In the genomic region with DNA sequence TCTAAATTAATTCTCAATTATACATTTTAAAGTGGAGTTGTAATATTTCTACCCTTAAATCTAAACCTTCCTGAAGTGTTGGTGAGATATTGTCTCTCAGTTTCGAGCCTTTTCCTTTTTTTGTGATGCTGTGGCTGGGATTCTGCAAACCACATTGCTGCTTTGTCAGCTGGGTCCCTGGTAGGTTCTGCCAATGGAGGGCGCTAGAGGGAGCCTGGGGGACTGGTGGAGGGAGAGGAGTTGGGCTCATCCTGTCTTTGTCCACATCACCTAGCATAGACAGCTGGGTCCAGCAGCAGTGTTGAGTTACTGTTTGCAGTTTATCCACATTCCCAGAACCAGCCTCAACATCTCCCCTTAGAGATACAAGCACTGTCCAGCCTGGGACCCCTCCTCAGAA, we compare ENCODE assay signal across 12 cellular contexts. TPM values are rescaled to one million over a fixed set of nuclear protein-coding genes. Genes with fewer than 3 reads are reported as not detected.
DNase-seq lines count a peak whose midpoint lies in the region; ATAC-seq, FAIRE-seq and TF ChIP-seq lines count a peak whose summit lies in the region.
"Had no signal": no experiment of that assay in that cellular context is flagged by ENCODE, and none has a peak within 500 bp of the region (broad histone marks: within the 10 kb centered on the region; RNA-seq: fewer than 3 reads in every experiment).

No MANE protein-coding gene starts in this region.

- H4K20me1 ChIP-seq in Karpas-422 (ENCODE audit: insufficient read depth, low read depth, low read length) (no peaks in the 10 kb centered on the region), GM12878 (ENCODE audit: control insufficient read depth, insufficient read depth) (no peaks in the 10 kb centered on the region)

- H3K4me1 ChIP-seq in Karpas-422 (ENCODE audit: low read length): no peaks in the 10 kb centered on the region
- H3K4me1 ChIP-seq in GM12878 (ENCODE audit: control insufficient read depth, insufficient read depth, low read length): no peaks in the 10 kb centered on the region
- H3K4me1 ChIP-seq: adrenal gland had no signal

- H3K4me2 ChIP-seq in Karpas-422 (ENCODE audit: low read depth, low read length, poor library complexity, severe bottlenecking) (no peak overlapping the region), GM12878 (ENCODE audit: control insufficient read depth, insufficient read depth) (no peak overlapping the region)

- H3K4me1 Mint-ChIP-seq in activated CD4-positive, alpha-beta T cell treated with anti-CD3 and anti-CD28 coated beads, Interleukin-2, amount 10 ng/mL, durations not matched to agents 7 days and 5 days: no peaks in the 10 kb centered on the region
- peaks cover 3% of the 10 kb centered on the region for H3K4me1 Mint-ChIP-seq in nephron progenitor cell
- no peaks in the 10 kb centered on the region for H3K4me1 Mint-ChIP-seq in CD4-positive, alpha-beta T cell (ENCODE audit: low read depth)

- H3K27me3 Mint-ChIP-seq in activated CD4-positive, alpha-beta T cell treated with anti-CD3 and anti-CD28 coated beads, Interleukin-2, amount 10 ng/mL, durations not matched to agents 7 days and 5 days: no peaks in the 10 kb centered on the region
- peaks cover 3% of the 10 kb centered on the region for H3K27me3 Mint-ChIP-seq in nephron progenitor cell (ENCODE audit: low read depth, poor library complexity)
- no peaks in the 10 kb centered on the region for H3K27me3 Mint-ChIP-seq in CD4-positive, alpha-beta T cell

- H3K27ac ChIP-seq in Karpas-422 (ENCODE audit: low read length) (no peak overlapping the region), GM12878 (ENCODE audit: control insufficient read depth, insufficient read depth) (no peak overlapping the region)
- no peak overlapping the region for H3K27ac ChIP-seq in CD4-positive, alpha-beta T cell (ENCODE audit: low read depth, low read length)
- H3K27ac ChIP-seq: adrenal gland had no signal

- no peak overlapping the region for H3K4me3 Mint-ChIP-seq in activated CD4-positive, alpha-beta T cell treated with anti-CD3 and anti-CD28 coated beads, Interleukin-2, amount 10 ng/mL, durations not matched to agents 7 days and 5 days
- H3K4me3 Mint-ChIP-seq in nephron progenitor cell: no peak overlapping the region
- no peak overlapping the region for H3K4me3 Mint-ChIP-seq in CD4-positive, alpha-beta T cell

- H3K27me3 ChIP-seq in Karpas-422 (ENCODE audit: low read length): no peaks in the 10 kb centered on the region
- peaks cover 0 to 4% of the 10 kb centered on the region in 2 experiments; a peak in 1 of 4 replicates for H3K27me3 ChIP-seq in GM12878 (replicated peaks in 1 of 2; ENCODE audit: control insufficient read depth in 2 of 2, insufficient read depth in 2 of 2, low read length in 1 of 2)
- no peaks in the 10 kb centered on the region for H3K27me3 ChIP-seq in CD4-positive, alpha-beta T cell (ENCODE audit: control insufficient read depth, insufficient read depth, low read length)
- H3K27me3 ChIP-seq: adrenal gland, MG63 had no signal

- no peak for TF ChIP-seq POLR2A in GM12878 (IDR thresholded peaks at IDR 0.05; ENCODE audit: low read depth, low read length)

- H3K9me2 ChIP-seq in Karpas-422 (replicated peaks; ENCODE audit: insufficient read depth, low read length): no peaks in the 10 kb centered on the region

- no peaks in the 10 kb centered on the region for H3K36me3 ChIP-seq in Karpas-422 (ENCODE audit: insufficient read depth, low read length)
- no peaks in the 10 kb centered on the region for H3K36me3 ChIP-seq in GM12878 (ENCODE audit: control insufficient read depth in 2 of 2, insufficient read depth in 2 of 2, low read length in 1 of 2)
- H3K36me3 ChIP-seq: adrenal gland, MG63, thoracic aorta had no signal

- RAD21 ChIA-PET in GM12878 (lab: Charles Lee; ENCODE audit: unreplicated experiment): interaction anchor here (1.2 kb wide), 2 partner anchors 9 to 10 kb away, joined by 3 to 5 read pairs; no protein-coding TSS in a partner anchor

- peak; percentile 50 for DNase-seq in activated CD4-positive, alpha-beta T cell treated with anti-CD3 and anti-CD28 coated beads for 48 hours
- DNase-seq in activated CD4-positive, alpha-beta T cell treated with anti-CD3 and anti-CD28 coated beads, Interleukin-2, amount 10 ng/mL, durations not matched to agents 7 days and 5 days: no peak
- DNase-seq in Karpas-422 (peak; percentile 73), GM12878 (ENCODE audit: low read depth, low spot score) (no peak), nephron progenitor cell (peak; percentile 26)
- DNase-seq in CD4-positive, alpha-beta T cell: no peak
- DNase-seq: adrenal gland, MG63, small intestine had no signal

- in situ Hi-C loops in GM12878 (cut with MboI): no loop called here

- BruUV-seq in GM12878 (replicated peaks; lab: Mats Ljungman, UMichigan): no TSS peak

- SMC1A ChIA-PET in GM12878 (lab: Charles Lee; ENCODE audit: uncharacterized antibody, unreplicated experiment): interaction anchor here (0.8 to 4.1 kb wide), 3 partner anchors 8 to 106 kb away, joined by 3 to 29 read pairs (median 3); no protein-coding TSS in a partner anchor

- CTCF ChIA-PET in activated CD4-positive, alpha-beta T cell treated with anti-CD3 and anti-CD28 coated beads, Interleukin-2, amount 10 ng/mL, durations not matched to agents 7 days and 5 days (lab: Charles Lee): interaction anchor here (1.9 to 2.2 kb wide), 2 partner anchors 24 to 176 kb away, joined by 7 read pairs; no protein-coding TSS in a partner anchor
- CTCF ChIA-PET in GM12878 (lab: Yijun Ruan, JAX): interaction anchor here (0.7 to 4.8 kb wide), 3 partner anchors 10 to 177 kb away, joined by 3 to 30 read pairs (median 3); no protein-coding TSS in a partner anchor
- CTCF ChIA-PET in CD4-positive, alpha-beta T cell (lab: Charles Lee): interaction anchor here (1.1 kb wide), 1 partner anchor 115 kb away, joined by 3 read pairs; no protein-coding TSS in a partner anchor

- TF ChIP-seq CTCF in GM12878 (IDR thresholded peaks at IDR 0.05 in 2 of 3, conservative IDR thresholded peaks at IDR 0.05 in 1 of 3; ENCODE audit: control insufficient read depth in 2 of 3, extremely low read depth in 1 of 3, insufficient read depth in 1 of 3, low read depth in 3 of 3, low read length in 3 of 3): peak in 2 of 3 experiments; percentile 14 to 37; a peak in 2 of 6 replicates
- TF ChIP-seq CTCF in nephron progenitor cell (IDR thresholded peaks at IDR 0.05): peak; percentile 14
- no peak for TF ChIP-seq CTCF in CD4-positive, alpha-beta T cell (IDR thresholded peaks at IDR 0.05)

- no peak overlapping the region for H3K27ac Mint-ChIP-seq in activated CD4-positive, alpha-beta T cell treated with anti-CD3 and anti-CD28 coated beads, Interleukin-2, amount 10 ng/mL, durations not matched to agents 7 days and 5 days
- no peak overlapping the region for H3K27ac Mint-ChIP-seq in nephron progenitor cell
- H3K27ac Mint-ChIP-seq in CD4-positive, alpha-beta T cell: no peak overlapping the region

- no peaks in the 10 kb centered on the region for H3K36me3 Mint-ChIP-seq in activated CD4-positive, alpha-beta T cell treated with anti-CD3 and anti-CD28 coated beads, Interleukin-2, amount 10 ng/mL, durations not matched to agents 7 days and 5 days (ENCODE audit: low read depth)
- peaks cover 18% of the 10 kb centered on the region for H3K36me3 Mint-ChIP-seq in nephron progenitor cell (ENCODE audit: low read depth)
- H3K36me3 Mint-ChIP-seq in CD4-positive, alpha-beta T cell (ENCODE audit: low read depth): no peaks in the 10 kb centered on the region

- TF ChIP-seq RAD21 in GM12878 (IDR thresholded peaks at IDR 0.05; ENCODE audit: insufficient read depth, low read depth, low read length): no peak

- no peaks in the 10 kb centered on the region for H3K79me2 ChIP-seq in Karpas-422 (ENCODE audit: low read length)
- no peaks in the 10 kb centered on the region for H3K79me2 ChIP-seq in GM12878 (ENCODE audit: control insufficient read depth, insufficient read depth, low read length)

- no peak overlapping the region for H3K4me3 ChIP-seq in Karpas-422 (ENCODE audit: low read length)
- no peak overlapping the region for H3K4me3 ChIP-seq in GM12878
- H3K4me3 ChIP-seq: adrenal gland, MG63, thoracic aorta had no signal

- no peak for TF ChIP-seq EP300 in GM12878 (IDR thresholded peaks at IDR 0.05; ENCODE audit: borderline replicate concordance in 1 of 2, control insufficient read depth in 1 of 2, low read depth in 2 of 2, low read length in 2 of 2)

- POLR2A ChIA-PET in activated CD4-positive, alpha-beta T cell treated with anti-CD3 and anti-CD28 coated beads, Interleukin-2, amount 10 ng/mL, durations not matched to agents 7 days and 5 days (lab: Charles Lee): interaction anchor here (0.7 kb wide), 1 partner anchor 177 kb away, joined by 3 read pairs; no protein-coding TSS in a partner anchor
- POLR2A ChIA-PET in GM12878 (lab: Charles Lee): no interaction called here
- POLR2A ChIA-PET in CD4-positive, alpha-beta T cell (lab: Charles Lee): no interaction called here

- intact Hi-C loops in GM12878 (cut with micrococcal nuclease; ENCODE audit: unreplicated experiment): no loop called here
- intact Hi-C loops in CD4-positive, alpha-beta T cell (cut with DNase I, micrococcal nuclease): no loop called here

- 6% methylated on average over 2 of the region's 2 CpGs for WGBS in GM12878 (ENCODE audit: insufficient coverage, insufficient replicate concordance, low lambda C conversion rate, missing lambda C conversion rate)

- H3K9me3 ChIP-seq in Karpas-422 (ENCODE audit: low read length): no peaks in the 10 kb centered on the region
- no peaks in the 10 kb centered on the region for H3K9me3 ChIP-seq in GM12878 (replicated peaks; ENCODE audit: control insufficient read depth, insufficient read depth, low read length)
- no peaks in the 10 kb centered on the region for H3K9me3 ChIP-seq in CD4-positive, alpha-beta T cell (ENCODE audit: control insufficient read depth, low read length)
- H3K9me3 ChIP-seq: adrenal gland, MG63, thoracic aorta had no signal

- H3K9ac ChIP-seq in Karpas-422 (ENCODE audit: low read length) (no peak overlapping the region), GM12878 (ENCODE audit: control insufficient read depth, insufficient read depth, low read length) (no peak overlapping the region)

- ATAC-seq in GM12878 (no peak), GM19463 (IDR thresholded peaks at IDR 0.05; ENCODE audit: unreplicated experiment) (no peak), GM19397 (IDR thresholded peaks at IDR 0.05; ENCODE audit: unreplicated experiment) (no peak)
- no peak for ATAC-seq in CD4-positive, alpha-beta T cell (ENCODE audit: poor library complexity)

- no peak for FAIRE-seq in GM12878 (lab: Jason Lieb, UNC)
- FAIRE-seq: small intestine had no signal

- H2AFZ ChIP-seq in Karpas-422 (ENCODE audit: low read length) (no peak overlapping the region), GM12878 (ENCODE audit: control insufficient read depth, low read depth, low read length) (no peak overlapping the region)

- no peaks in the 10 kb centered on the region for H3K9me3 Mint-ChIP-seq in activated CD4-positive, alpha-beta T cell treated with anti-CD3 and anti-CD28 coated beads, Interleukin-2, amount 10 ng/mL, durations not matched to agents 7 days and 5 days
- no peaks in the 10 kb centered on the region for H3K9me3 Mint-ChIP-seq in nephron progenitor cell
- H3K9me3 Mint-ChIP-seq in CD4-positive, alpha-beta T cell: no peaks in the 10 kb centered on the region

RNA-seq across cellular contexts. Expression of a gene that starts 41.0 kb away (rescaled TPM):
- total RNA-seq in activated CD4-positive, alpha-beta T cell treated with anti-CD3 and anti-CD28 coated beads, Interleukin-2, amount 10 ng/mL, durations not matched to agents 7 days and 5 days: 10 to 100 TPM; 13.5 to 15.0 TPM
- 8.7 and 13.2 TPM in 2 replicates for total RNA-seq in Karpas-422 (2014; rRNA removed; shearing (Covaris generic); ENCODE audit: low replicate concordance)
- 25.0 and 27.0 TPM in 2 replicates for total RNA-seq in GM12878 (2013; cell fraction: nucleolus; rRNA removed)
- total RNA-seq in GM12878 (2014; rRNA removed): 6.3 and 7.5 TPM in 2 replicates
- 4.8 and 6.9 TPM in 2 replicates for total RNA-seq in GM12878 (2014; rRNA removed; fragmentation: Illumina TruSeq; extraction: Trizol)
- total RNA-seq in GM12878 (2021): 6.7 and 7.1 TPM in 2 replicates
- polyA plus RNA-seq in GM12878 (2011; ENCODE audit: low read depth): 4.5 TPM
- polyA plus RNA-seq in GM12878 (2011; rRNA removed): 10.9 and 11.7 TPM in 2 replicates
- polyA plus RNA-seq in GM12878 (2011; cell fraction: cytosol; rRNA removed): 5.9 and 7.5 TPM in 2 replicates
- 8.3 and 12.0 TPM in 2 replicates for polyA plus RNA-seq in GM12878 (2011; cell fraction: nucleus; rRNA removed)
- polyA plus RNA-seq in GM12878 (2012): 4.3 and 4.5 TPM in 2 replicates
- 5.3 and 6.8 TPM in 2 replicates for polyA plus RNA-seq in GM12878 (2014; fragmentation: Illumina TruSeq; extraction: Trizol)
- polyA plus RNA-seq in GM12878 (2014; fragmentation: Nextera tagmentation; extraction: Ambion mirVana): 1 to 10 TPM; 1.4 to 2.6 TPM
- polyA plus RNA-seq in GM12878 (2014; rRNA removed): 3.4 and 4.4 TPM in 2 replicates
- 10 to 100 TPM in 1 of 2 experiments, 1 to 10 TPM in 1; 8.3 to 10.5 TPM for polyA plus RNA-seq in GM12878 (2016; fragmentation: Nextera tagmentation; extraction: Ambion mirVana)
- polyA minus RNA-seq in GM12878 (2011; rRNA and poly(A)+ RNA removed): 9.5 and 13.5 TPM in 2 replicates
- polyA minus RNA-seq in GM12878 (2011; cell fraction: cytosol; rRNA and poly(A)+ RNA removed): 3.2 and 4.7 TPM in 2 replicates
- polyA minus RNA-seq in GM12878 (2011; cell fraction: nucleus; rRNA and poly(A)+ RNA removed): 8.2 and 10.5 TPM in 2 replicates
- total RNA-seq in CD4-positive, alpha-beta T cell: 10 to 100 TPM; 27.9 to 29.0 TPM

Comparison
In these comparisons a context has a peak if more than half of its experiments do, and no peak if none do; other contexts are left out.
1. DNase-seq: peak in activated CD4-positive, alpha-beta T cell treated with anti-CD3 and anti-CD28 coated beads for 48 hours (single experiment), Karpas-422 (single experiment) and nephron progenitor cell (single experiment); none in activated CD4-positive, alpha-beta T cell treated with anti-CD3 and anti-CD28 coated beads, Interleukin-2, amount 10 ng/mL, durations not matched to agents 7 days and 5 days (single experiment), GM12878 (single experiment) and CD4-positive, alpha-beta T cell (0 of 10).